Comparison of ENCODE assay signal across 16 cellular contexts in the genomic region with DNA sequence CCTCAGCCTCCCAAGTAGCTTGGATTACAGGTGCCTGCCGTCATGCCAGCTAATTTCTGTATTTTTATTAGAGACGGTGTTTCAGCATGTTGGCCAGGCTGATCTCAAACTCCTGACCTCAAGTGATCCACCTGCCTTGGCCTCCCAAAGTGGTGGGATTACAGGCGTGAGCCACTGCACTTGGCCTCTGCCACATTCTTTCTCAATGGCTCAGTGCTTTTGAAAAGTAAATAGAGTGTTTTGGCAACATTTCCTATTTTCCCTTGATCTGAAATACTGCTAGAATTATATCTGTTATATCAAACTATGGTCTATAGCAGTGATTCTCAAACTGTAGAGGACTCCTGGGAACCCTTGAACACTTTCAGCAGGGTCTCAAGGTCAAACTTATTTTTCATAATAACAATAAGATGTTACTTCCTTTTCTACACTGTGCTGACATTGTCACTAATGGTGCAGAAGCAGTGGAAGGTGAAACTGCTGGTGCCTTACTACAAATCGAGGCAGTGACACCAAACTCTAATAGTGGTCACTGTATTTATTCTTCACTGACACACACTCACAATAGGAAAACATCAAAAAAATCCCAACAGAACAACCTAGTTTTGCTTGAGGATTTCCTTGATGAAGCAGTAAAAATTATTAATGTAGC. TPM values are rescaled to one million over a fixed set of nuclear protein-coding genes. Genes with fewer than 3 reads are reported as not detected.
DNase-seq lines count a peak whose midpoint lies in the region; ATAC-seq, FAIRE-seq and TF ChIP-seq lines count a peak whose summit lies in the region.
"Had no signal": no experiment of that assay in that cellular context is flagged by ENCODE, and none has a peak within 500 bp of the region (broad histone marks: within the 10 kb centered on the region; RNA-seq: fewer than 3 reads in every experiment).

No MANE protein-coding gene starts in this region.

- intact Hi-C loops in endothelial cell of umbilical vein (cut with micrococcal nuclease) (loop anchor here (5.0 to 10.0 kb wide), 3 partner anchors 410 to 1553 kb away; a partner anchor contains a TSS), testis (cut with DNase I; ENCODE audit: low total_unique reads) (no loop called here)

- no peak for FAIRE-seq in endothelial cell of umbilical vein (lab: Jason Lieb, UNC)
- FAIRE-seq: astrocyte, islet of Langerhans had no signal

- BruUV-seq in endothelial cell of umbilical vein (replicated peaks; lab: Mats Ljungman, UMichigan), result no TSS peak

- no peak overlapping the region for H3K4me2 ChIP-seq in endothelial cell of umbilical vein (ENCODE audit: insufficient read depth, low read length)
- H3K4me2 ChIP-seq: neural progenitor cell had no signal

- DNase-seq in GM12864 (ENCODE audit: low read depth) (peak; percentile 44), endothelial cell of umbilical vein (ENCODE audit: low read depth, low spot score) (peak; percentile 26), NCI-H1092 treated with DMSO at 0.1 percent for 48 hours (lab: John Stamatoyannopoulos, UW) (no peak), amniotic stem cell (lab: John Stamatoyannopoulos, UW) (no peak), testis (no peak)
- no peak for DNase-seq in stimulated activated effector memory CD8-positive, alpha-beta T cell treated with anti-CD3 and anti-CD28 coated beads, Interleukin-12 subunit alpha, Interleukin-12 subunit beta, amount 100 ng/mL, for 72 hours (ENCODE audit: low spot score in 2 of 2)
- DNase-seq: Kasumi-1; NCI-H524 treated with DMSO at 0.1 percent for 48 hours; stimulated activated CD4-positive, alpha-beta T cell treated with anti-CD3 and anti-CD28 coated beads, Interleukin-4, amount 100 ng/mL, for 4 hours had no signal

- dilution Hi-C loops in endothelial cell of umbilical vein (cut with MboI; ENCODE audit: extremely low pct_ligation_motif_present, low sequenced_read_pairs), result no loop called here

- no peaks in the 10 kb centered on the region for H3K36me3 Mint-ChIP-seq in stimulated activated effector memory CD8-positive, alpha-beta T cell treated with anti-CD3 and anti-CD28 coated beads, Interleukin-12 subunit alpha, Interleukin-12 subunit beta, amount 100 ng/mL, for 72 hours
- H3K36me3 Mint-ChIP-seq: neural progenitor cell had no signal

- 77 to 89% methylated on average over 4 of the region's 4 CpGs for WGBS in testis, 2 donors

- H3K4me3 ChIP-seq in GM12864 (ENCODE audit: low read depth, low read length), result no peak overlapping the region; the same call in 1 of the 2 replicates
- H3K4me3 ChIP-seq in endothelial cell of umbilical vein (replicated peaks in 1 of 3; ENCODE audit: insufficient read depth in 1 of 3, low read depth in 1 of 3, low read length in 3 of 3), result no peak overlapping the region
- H3K4me3 ChIP-seq in testis, result no peak overlapping the region
- H3K4me3 ChIP-seq: neural progenitor cell, thyroid gland had no signal

- TF ChIP-seq POLR2A in endothelial cell of umbilical vein (IDR thresholded peaks at IDR 0.05; ENCODE audit: low read depth, low read length), result no peak
- no peak for TF ChIP-seq POLR2A in testis (IDR thresholded peaks at IDR 0.05)

- CTCF ChIA-PET in endothelial cell of umbilical vein (lab: Charles Lee), result interaction anchor here (0.7 to 1.8 kb wide), 3 partner anchors 8 to 224 kb away, joined by 4 to 8 read pairs (median 8); no protein-coding TSS in a partner anchor

- no peaks in the 10 kb centered on the region for H4K20me1 ChIP-seq in endothelial cell of umbilical vein (replicated peaks; ENCODE audit: control insufficient read depth, extremely low read depth, insufficient read depth, low read length)

- H3K79me2 ChIP-seq in endothelial cell of umbilical vein (ENCODE audit: control insufficient read depth, insufficient read depth, low read length), result no peaks in the 10 kb centered on the region

- no peaks in the 10 kb centered on the region for H3K9me3 Mint-ChIP-seq in stimulated activated effector memory CD8-positive, alpha-beta T cell treated with anti-CD3 and anti-CD28 coated beads, Interleukin-12 subunit alpha, Interleukin-12 subunit beta, amount 100 ng/mL, for 72 hours
- H3K9me3 Mint-ChIP-seq: neural progenitor cell had no signal

- H3K36me3 ChIP-seq in endothelial cell of umbilical vein (ENCODE audit: control insufficient read depth in 2 of 2, extremely low read depth in 1 of 2, insufficient read depth in 2 of 2, low read length in 2 of 2), result no peaks in the 10 kb centered on the region
- H3K36me3 ChIP-seq in testis (ENCODE audit: low read depth, missing control alignments), result no peaks in the 10 kb centered on the region
- H3K36me3 ChIP-seq: neural progenitor cell, thyroid gland had no signal

- no peak overlapping the region for H2AFZ ChIP-seq in endothelial cell of umbilical vein (ENCODE audit: low read depth, low read length)
- H2AFZ ChIP-seq: neural progenitor cell had no signal

- TF ChIP-seq CTCF in GM12864 (IDR thresholded peaks at IDR 0.05; ENCODE audit: low read depth, low read length, missing control alignments) (no peak), endothelial cell of umbilical vein (IDR thresholded peaks at IDR 0.05; ENCODE audit: extremely low read depth in 1 of 2, insufficient read depth in 1 of 2, low read depth in 1 of 2, low read length in 2 of 2) (no peak), testis (IDR thresholded peaks at IDR 0.05) (no peak)

- no peak overlapping the region for H3K9ac ChIP-seq in endothelial cell of umbilical vein (replicated peaks; ENCODE audit: extremely low read depth, insufficient read depth, low read length)
- H3K9ac ChIP-seq: neural progenitor cell had no signal

- H3K4me1 Mint-ChIP-seq in stimulated activated effector memory CD8-positive, alpha-beta T cell treated with anti-CD3 and anti-CD28 coated beads, Interleukin-12 subunit alpha, Interleukin-12 subunit beta, amount 100 ng/mL, for 72 hours, result no peaks in the 10 kb centered on the region

- H3K4me1 ChIP-seq in endothelial cell of umbilical vein (ENCODE audit: control insufficient read depth, extremely low read depth, insufficient read depth, low read length), result peaks cover 4% of the 10 kb centered on the region
- H3K4me1 ChIP-seq in testis, result no peaks in the 10 kb centered on the region
- H3K4me1 ChIP-seq: neural progenitor cell, thyroid gland had no signal

- no peak overlapping the region for H3K4me3 Mint-ChIP-seq in stimulated activated effector memory CD8-positive, alpha-beta T cell treated with anti-CD3 and anti-CD28 coated beads, Interleukin-12 subunit alpha, Interleukin-12 subunit beta, amount 100 ng/mL, for 72 hours
- H3K4me3 Mint-ChIP-seq: neural progenitor cell had no signal

- POLR2A ChIA-PET in endothelial cell of umbilical vein (lab: Charles Lee), result no interaction called here

- H3K27me3 ChIP-seq in endothelial cell of umbilical vein (ENCODE audit: control insufficient read depth in 2 of 2, insufficient read depth in 2 of 2, low read length in 2 of 2), result no peaks in the 10 kb centered on the region
- H3K27me3 ChIP-seq in testis, result no peaks in the 10 kb centered on the region
- H3K27me3 ChIP-seq: neural progenitor cell, thyroid gland had no signal

- no peaks in the 10 kb centered on the region for H3K9me3 ChIP-seq in endothelial cell of umbilical vein (replicated peaks; ENCODE audit: control insufficient read depth, insufficient read depth, low read length)
- no peaks in the 10 kb centered on the region for H3K9me3 ChIP-seq in testis
- H3K9me3 ChIP-seq: thyroid gland had no signal

- H3K27ac ChIP-seq in endothelial cell of umbilical vein (ENCODE audit: insufficient read depth, low read depth, low read length) (no peak overlapping the region), testis (no peak overlapping the region)
- H3K27ac ChIP-seq: neural progenitor cell had no signal

- ATAC-seq in GM21528 (IDR thresholded peaks at IDR 0.05; ENCODE audit: low FRiP score, unreplicated experiment), result peak; percentile 80
- ATAC-seq in HG03442 (IDR thresholded peaks at IDR 0.05; ENCODE audit: unreplicated experiment), result peak; percentile 79
- ATAC-seq in stimulated activated effector memory CD8-positive, alpha-beta T cell treated with anti-CD3 and anti-CD28 coated beads, Interleukin-12 subunit alpha, Interleukin-12 subunit beta, amount 100 ng/mL, for 72 hours, result no peak

- no peaks in the 10 kb centered on the region for H3K9me1 ChIP-seq in endothelial cell of umbilical vein (replicated peaks; ENCODE audit: control insufficient read depth, extremely low read depth, insufficient read depth, low read length)

- H3K27ac Mint-ChIP-seq in stimulated activated effector memory CD8-positive, alpha-beta T cell treated with anti-CD3 and anti-CD28 coated beads, Interleukin-12 subunit alpha, Interleukin-12 subunit beta, amount 100 ng/mL, for 72 hours, result no peak overlapping the region
- H3K27ac Mint-ChIP-seq: neural progenitor cell had no signal

TF ChIP-seq in endothelial cell of umbilical vein, 7 proteins besides CTCF, POLR2A, EP300 and RAD21:
- TF ChIP-seq EZH2 (IDR thresholded peaks at IDR 0.05; ENCODE audit: borderline replicate concordance, low read depth, low read length, severe bottlenecking) (no peak), GATA2 (IDR thresholded peaks at IDR 0.05; ENCODE audit: insufficient read depth, insufficient read length, low read depth, low read length) (no peak), MYC (IDR thresholded peaks at IDR 0.05; ENCODE audit: low read depth, low read length) (no peak), POLR2AphosphoS5 (IDR thresholded peaks at IDR 0.05; ENCODE audit: insufficient read depth, low read depth, low read length) (no peak), JUN (IDR thresholded peaks at IDR 0.05; ENCODE audit: borderline replicate concordance, insufficient read depth, insufficient read length, low read depth) (no peak), FOS (IDR thresholded peaks at IDR 0.05; ENCODE audit: borderline replicate concordance, insufficient read depth, low read length) (no peak)
- TF ChIP-seq, protein P1, sequence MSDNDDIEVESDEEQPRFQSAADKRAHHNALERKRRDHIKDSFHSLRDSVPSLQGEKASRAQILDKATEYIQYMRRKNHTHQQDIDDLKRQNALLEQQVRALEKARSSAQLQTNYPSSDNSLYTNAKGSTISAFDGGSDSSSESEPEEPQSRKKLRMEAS (IDR thresholded peaks at IDR 0.05; ENCODE audit: insufficient read depth, insufficient read length), result no peak

RNA-seq across cellular contexts. Expression of a gene that starts 10.6 kb away (rescaled TPM):
- 2.0 and 3.2 TPM in 2 replicates for total RNA-seq in endothelial cell of umbilical vein
- 0.75 and 1.2 TPM in 2 replicates for polyA plus RNA-seq in endothelial cell of umbilical vein
- 2.2 and 3.3 TPM in 2 replicates for polyA plus RNA-seq in endothelial cell of umbilical vein (2011; cell fraction: cytosol; rRNA removed)
- polyA plus RNA-seq in endothelial cell of umbilical vein (2011; cell fraction: nucleus; rRNA removed), result 1.4 and 2.1 TPM in 2 replicates
- polyA plus RNA-seq in endothelial cell of umbilical vein (2012), result 6.8 and 12.0 TPM in 2 replicates
- 1.4 and 3.6 TPM in 2 replicates for polyA minus RNA-seq in endothelial cell of umbilical vein
- not detected for polyA minus RNA-seq in endothelial cell of umbilical vein (2011; cell fraction: cytosol; rRNA and poly(A)+ RNA removed)
- 1.1 and 1.4 TPM in 2 replicates for polyA minus RNA-seq in endothelial cell of umbilical vein (2011; cell fraction: nucleus; rRNA and poly(A)+ RNA removed)
- 10 to 100 TPM; 25.2 to 31.2 TPM for total RNA-seq in testis
- 105 TPM for polyA plus RNA-seq in testis (ENCODE audit: insufficient read depth, low read depth, low replicate concordance)
- total RNA-seq: activated CD8-positive, alpha-beta memory T cell treated with anti-CD3 and anti-CD28 coated beads for 36 hours; thyroid gland had no signal

Comparison
In these comparisons a context has a peak if more than half of its experiments do, and no peak if none do; other contexts are left out.
1. DNase-seq: peak in GM12864 (single experiment) and endothelial cell of umbilical vein (single experiment); none in NCI-H1092 treated with DMSO at 0.1 percent for 48 hours (single experiment), stimulated activated effector memory CD8-positive, alpha-beta T cell treated with anti-CD3 and anti-CD28 coated beads, Interleukin-12 subunit alpha, Interleukin-12 subunit beta, amount 100 ng/mL, for 72 hours (0 of 2), amniotic stem cell (single experiment) and testis (single experiment).